Comparison of ENCODE assay signal across 8 cellular contexts in genomic region chrX:40871385-40872082, GRCh38.
DNase-seq lines count a peak whose midpoint lies in the region; ATAC-seq and TF ChIP-seq lines count a peak whose summit lies in the region.

No MANE protein-coding gene starts in this region.

- H3K27me3 ChIP-seq in stomach, result peaks cover 0 to 8% (median 0%) of the 10 kb centered on the region in 3 donors

- TF ChIP-seq CTCF in retinal pigment epithelial cell (conservative IDR thresholded peaks at IDR 0.05; ENCODE audit: low read depth, low read length) (peak; percentile 11), stomach (IDR thresholded peaks at IDR 0.05) (no peak)

- TF ChIP-seq EP300 in stomach (IDR thresholded peaks at IDR 0.05), result no peak

- peaks cover 0 to 5% (median 0%) of the 10 kb centered on the region in 4 donors for H3K4me1 ChIP-seq in stomach

- peak; percentile 47 for DNase-seq in activated CD4-positive, alpha-beta T cell treated with anti-CD3 and anti-CD28 coated beads, Interleukin-2, amount 10 ng/mL, durations not matched to agents 24 days and 14 days
- no peak for DNase-seq in activated CD4-positive, alpha-beta T cell treated with anti-CD3 and anti-CD28 coated beads, Interleukin-2, amount 50 U/mL, for 1 hour
- peak; percentile 16 to 32 for DNase-seq in activated CD4-positive, alpha-beta T cell treated with anti-CD3 and anti-CD28 coated beads, Interleukin-2, amount 50 U/mL, for 48 hours
- DNase-seq in retinal pigment epithelial cell (ENCODE audit: low read depth) (no peak), stomach (no peak), sciatic nerve (ENCODE audit: low spot score) (no peak)

- peaks cover 0 to 12% (median 5%) of the 10 kb centered on the region in 4 donors for H3K9me3 ChIP-seq in stomach

- H3K36me3 Mint-ChIP-seq in activated CD4-positive, alpha-beta T cell treated with anti-CD3 and anti-CD28 coated beads, Interleukin-2, amount 10 ng/mL, durations not matched to agents 24 days and 14 days (ENCODE audit: low read depth), result no peaks in the 10 kb centered on the region

- peaks cover 3% of the 10 kb centered on the region for H3K27me3 Mint-ChIP-seq in activated CD4-positive, alpha-beta T cell treated with anti-CD3 and anti-CD28 coated beads, Interleukin-2, amount 10 ng/mL, durations not matched to agents 24 days and 14 days

- TF ChIP-seq POLR2A in stomach (IDR thresholded peaks at IDR 0.05), result no peak

- peak; percentile 69 for ATAC-seq in HG02642 (IDR thresholded peaks at IDR 0.05; ENCODE audit: poor library complexity, unreplicated experiment)
- no peak for ATAC-seq in HG02973 (IDR thresholded peaks at IDR 0.05; ENCODE audit: unreplicated experiment)
- ATAC-seq in sciatic nerve, result no peak

- H3K27ac Mint-ChIP-seq in activated CD4-positive, alpha-beta T cell treated with anti-CD3 and anti-CD28 coated beads, Interleukin-2, amount 10 ng/mL, durations not matched to agents 24 days and 14 days, result peak overlapping the region; percentile 84

- peak overlapping the region in 1 of 5 donors; percentile 8 for H3K27ac ChIP-seq in stomach

- WGBS in stomach, 5 donors, result 26 to 58% (median 51%) methylated on average over 3 of the region's 3 CpGs

- no peak overlapping the region for H3K4me3 ChIP-seq in retinal pigment epithelial cell (ENCODE audit: low read length)
- H3K4me3 ChIP-seq in stomach, result no peak overlapping the region

- H3K4me1 Mint-ChIP-seq in activated CD4-positive, alpha-beta T cell treated with anti-CD3 and anti-CD28 coated beads, Interleukin-2, amount 10 ng/mL, durations not matched to agents 24 days and 14 days, result peaks cover 2% of the 10 kb centered on the region

- intact Hi-C loops in activated CD4-positive, alpha-beta T cell treated with anti-CD3 and anti-CD28 coated beads, Interleukin-2, amount 10 ng/mL, durations not matched to agents 24 days and 14 days (cut with micrococcal nuclease), result no loop called here
- intact Hi-C loops in stomach (cut with DNase I; ENCODE audit: low total_unique reads), result loop anchor here (10.0 kb wide), 1 partner anchor 243 kb away; no protein-coding TSS in a partner anchor
- intact Hi-C loops in sciatic nerve (cut with DNase I), result no loop called here

- no peaks in the 10 kb centered on the region for H3K9me3 Mint-ChIP-seq in activated CD4-positive, alpha-beta T cell treated with anti-CD3 and anti-CD28 coated beads, Interleukin-2, amount 10 ng/mL, durations not matched to agents 24 days and 14 days

- H3K4me3 Mint-ChIP-seq in activated CD4-positive, alpha-beta T cell treated with anti-CD3 and anti-CD28 coated beads, Interleukin-2, amount 10 ng/mL, durations not matched to agents 24 days and 14 days, result no peak overlapping the region

- H3K36me3 ChIP-seq in stomach, result no peaks in the 10 kb centered on the region

Comparison
In these comparisons a context has a peak if more than half of its experiments do, and no peak if none do; other contexts are left out.
1. DNase-seq: peak in activated CD4-positive, alpha-beta T cell treated with anti-CD3 and anti-CD28 coated beads, Interleukin-2, amount 10 ng/mL, durations not matched to agents 24 days and 14 days (single experiment) and activated CD4-positive, alpha-beta T cell treated with anti-CD3 and anti-CD28 coated beads, Interleukin-2, amount 50 U/mL, for 48 hours (2 of 2); none in activated CD4-positive, alpha-beta T cell treated with anti-CD3 and anti-CD28 coated beads, Interleukin-2, amount 50 U/mL, for 1 hour (single experiment), retinal pigment epithelial cell (single experiment), stomach (single experiment) and sciatic nerve (single experiment).